Comparison of ENCODE assay signal across 10 cellular contexts in genomic region chr2:106107509-106108131, GRCh38.
DNase-seq lines count a peak whose midpoint lies in the region; ATAC-seq and FAIRE-seq lines count a peak whose summit lies in the region.
"Had no signal": no experiment of that assay in that cellular context is flagged by ENCODE, and none has a peak within 500 bp of the region (broad histone marks: within the 10 kb centered on the region; RNA-seq: fewer than 3 reads in every experiment).

No MANE protein-coding gene starts in this region.

- H3K36me3 Mint-ChIP-seq in CD4-positive, CD25-positive, alpha-beta regulatory T cell: peaks cover 33% of the 10 kb centered on the region
- peaks cover 19% of the 10 kb centered on the region for H3K36me3 Mint-ChIP-seq in central memory CD8-positive, alpha-beta T cell (ENCODE audit: insufficient read depth)

- peak; percentile 38 to 59 (median 55) for DNase-seq in CD4-positive, CD25-positive, alpha-beta regulatory T cell
- DNase-seq in central memory CD8-positive, alpha-beta T cell (ENCODE audit: low spot score in 2 of 2): no peak
- DNase-seq in NCI-H1092 (lab: John Stamatoyannopoulos, UW) (no peak), Karpas-422 (no peak), HTR-8/SVneo (ENCODE audit: insufficient read length, low spot score) (no peak)

- peaks cover 88% of the 10 kb centered on the region for H3K36me3 ChIP-seq in CD4-positive, CD25-positive, alpha-beta regulatory T cell (ENCODE audit: control insufficient read depth, insufficient read depth, low read length)
- H3K36me3 ChIP-seq in Karpas-422 (ENCODE audit: insufficient read depth, low read length): no peaks in the 10 kb centered on the region

- no peak overlapping the region for H3K4me3 ChIP-seq in CD4-positive, CD25-positive, alpha-beta regulatory T cell (ENCODE audit: low read depth, low read length)
- no peak overlapping the region for H3K4me3 ChIP-seq in Karpas-422 (ENCODE audit: low read length)

- H3K27ac ChIP-seq in CD4-positive, CD25-positive, alpha-beta regulatory T cell (ENCODE audit: insufficient read depth, low read length, poor library complexity, severe bottlenecking): peak overlapping the region; percentile 67
- H3K27ac ChIP-seq in Karpas-422 (ENCODE audit: low read length): no peak overlapping the region

- no peaks in the 10 kb centered on the region for H3K79me2 ChIP-seq in Karpas-422 (ENCODE audit: low read length)

- no peak for FAIRE-seq in HTR-8/SVneo (lab: Jason Lieb, UNC)
- FAIRE-seq: H1 had no signal

- no peak overlapping the region for H3K9ac ChIP-seq in Karpas-422 (ENCODE audit: low read length)

- H3K9me3 ChIP-seq in CD4-positive, CD25-positive, alpha-beta regulatory T cell (ENCODE audit: control insufficient read depth in 2 of 2, low read length in 2 of 2): no peaks in the 10 kb centered on the region
- H3K9me3 ChIP-seq in Karpas-422 (ENCODE audit: low read length): no peaks in the 10 kb centered on the region

- no peaks in the 10 kb centered on the region for H3K9me3 Mint-ChIP-seq in CD4-positive, CD25-positive, alpha-beta regulatory T cell
- no peaks in the 10 kb centered on the region for H3K9me3 Mint-ChIP-seq in central memory CD8-positive, alpha-beta T cell
- H3K9me3 Mint-ChIP-seq: dendritic cell treated with granulocyte-macrophage colony-stimulating factor and Interleukin-4, amounts not matched to agents 40 ng/mL and 50 ng/mL, for 4 days had no signal

- no peak overlapping the region for H2AFZ ChIP-seq in Karpas-422 (ENCODE audit: low read length)

- peak overlapping the region in 1 of 4 donors; percentile 41 for H3K4me3 Mint-ChIP-seq in CD4-positive, CD25-positive, alpha-beta regulatory T cell
- H3K4me3 Mint-ChIP-seq in central memory CD8-positive, alpha-beta T cell: no peak overlapping the region
- H3K4me3 Mint-ChIP-seq: dendritic cell treated with granulocyte-macrophage colony-stimulating factor and Interleukin-4, amounts not matched to agents 40 ng/mL and 50 ng/mL, for 4 days had no signal

- H3K4me2 ChIP-seq in Karpas-422 (ENCODE audit: low read depth, low read length, poor library complexity, severe bottlenecking): no peak overlapping the region

- H4K20me1 ChIP-seq in Karpas-422 (ENCODE audit: insufficient read depth, low read depth, low read length): no peaks in the 10 kb centered on the region

- peaks cover 6 to 33% (median 12%) of the 10 kb centered on the region in 4 donors for H3K4me1 Mint-ChIP-seq in CD4-positive, CD25-positive, alpha-beta regulatory T cell
- peaks cover 5% of the 10 kb centered on the region for H3K4me1 Mint-ChIP-seq in central memory CD8-positive, alpha-beta T cell

- ATAC-seq in CD4-positive, CD25-positive, alpha-beta regulatory T cell (ENCODE audit: low read depth in 2 of 2): peak; percentile 81 to 86
- ATAC-seq in GM19397 (IDR thresholded peaks at IDR 0.05; ENCODE audit: unreplicated experiment) (peak; percentile 79), HG03520 (IDR thresholded peaks at IDR 0.05; ENCODE audit: unreplicated experiment) (peak; percentile 77), GM19324 (IDR thresholded peaks at IDR 0.05; ENCODE audit: low FRiP score, unreplicated experiment) (no peak)
- ATAC-seq in central memory CD8-positive, alpha-beta T cell (replicated peaks; ENCODE audit: extremely low read depth, poor library complexity, severe bottlenecking): peak; percentile 52

- H3K4me1 ChIP-seq in CD4-positive, CD25-positive, alpha-beta regulatory T cell (ENCODE audit: control insufficient read depth, insufficient read depth, low read length, poor library complexity, severe bottlenecking): peaks cover 19% of the 10 kb centered on the region
- no peaks in the 10 kb centered on the region for H3K4me1 ChIP-seq in Karpas-422 (ENCODE audit: low read length)

- H3K27me3 ChIP-seq in CD4-positive, CD25-positive, alpha-beta regulatory T cell (ENCODE audit: control insufficient read depth, insufficient read depth, low read length): no peaks in the 10 kb centered on the region
- H3K27me3 ChIP-seq in Karpas-422 (ENCODE audit: low read length): no peaks in the 10 kb centered on the region

- H3K9me2 ChIP-seq in Karpas-422 (replicated peaks; ENCODE audit: insufficient read depth, low read length): no peaks in the 10 kb centered on the region

- peak overlapping the region in 2 of 3 donors; percentile 26 to 65 for H3K27ac Mint-ChIP-seq in CD4-positive, CD25-positive, alpha-beta regulatory T cell
- peak overlapping the region; percentile 67 for H3K27ac Mint-ChIP-seq in central memory CD8-positive, alpha-beta T cell (ENCODE audit: low read depth)
- H3K27ac Mint-ChIP-seq: dendritic cell treated with granulocyte-macrophage colony-stimulating factor and Interleukin-4, amounts not matched to agents 40 ng/mL and 50 ng/mL, for 4 days had no signal

- no peaks in the 10 kb centered on the region for H3K27me3 Mint-ChIP-seq in CD4-positive, CD25-positive, alpha-beta regulatory T cell
- no peaks in the 10 kb centered on the region for H3K27me3 Mint-ChIP-seq in central memory CD8-positive, alpha-beta T cell
- H3K27me3 Mint-ChIP-seq: dendritic cell treated with granulocyte-macrophage colony-stimulating factor and Interleukin-4, amounts not matched to agents 40 ng/mL and 50 ng/mL, for 4 days had no signal

Comparison
In these comparisons a context has a peak if more than half of its experiments do, and no peak if none do; other contexts are left out.
1. DNase-seq: peak in CD4-positive, CD25-positive, alpha-beta regulatory T cell (3 of 3); none in central memory CD8-positive, alpha-beta T cell (0 of 2), NCI-H1092 (single experiment), Karpas-422 (single experiment) and HTR-8/SVneo (single experiment).